27 cellular contexts compared by ENCODE assay signal in the genomic region with DNA sequence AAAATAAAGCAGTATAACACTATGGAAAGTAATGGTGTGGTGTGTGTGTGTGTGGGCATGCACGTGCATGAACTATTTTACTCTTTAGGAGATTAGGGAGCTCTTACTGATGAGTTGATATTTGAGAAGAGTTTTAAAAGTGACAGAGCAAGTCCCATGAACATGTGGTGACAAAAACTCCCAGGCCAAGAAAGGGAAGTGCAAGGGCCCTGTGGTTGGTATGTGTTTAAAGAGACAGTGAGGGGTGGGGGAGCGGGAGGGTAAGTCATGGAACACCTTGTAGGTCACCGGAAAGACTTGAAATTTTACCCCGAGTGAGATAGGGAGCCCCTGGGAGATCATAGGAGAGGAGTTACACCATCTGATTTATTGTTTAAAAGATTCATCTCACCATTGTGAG.
"Had no signal": no experiment of that assay in that cellular context is flagged by ENCODE, and none has a peak within 500 bp of the region (broad histone marks: within the 10 kb centered on the region; RNA-seq: fewer than 3 reads in every experiment).

No MANE protein-coding gene starts in this region.

- H3K27me3 ChIP-seq: left lung, pancreas, sigmoid colon, stomach, testis, thyroid gland, transverse colon, upper lobe of left lung, vagina had no signal

- DNase-seq: hypothalamus; immature natural killer cell; kidney; left colon; left lung; midbrain; naive thymus-derived CD8-positive, alpha-beta T cell; nucleus accumbens; pancreas; posterior cingulate gyrus; retina; right cardiac atrium; sigmoid colon; small intestine; spleen; stimulated activated CD4-positive, alpha-beta T cell treated with anti-CD3 and anti-CD28 coated beads, Interleukin-4, amount 100 ng/mL, for 24 hours; stimulated activated naive CD8-positive, alpha-beta T cell treated with anti-CD3 and anti-CD28 coated beads, Interleukin-15, Interleukin-2, amounts not matched to agents 100 U/mL and 50 U/mL, for 24 hours; stomach; testis; thyroid gland; transverse colon; upper lobe of left lung had no signal

- H3K4me3 ChIP-seq: left lung, lung, pancreas, prostate gland, sigmoid colon, spleen, stomach, testis, thyroid gland, transverse colon, upper lobe of left lung, vagina had no signal

- H3K9me3 ChIP-seq: left lung, pancreas, prostate gland, sigmoid colon, spleen, stomach, testis, thyroid gland, transverse colon, upper lobe of left lung, vagina had no signal

- ATAC-seq: left colon; left lung; naive thymus-derived CD8-positive, alpha-beta T cell; pancreas; right cardiac atrium; stimulated activated effector memory CD8-positive, alpha-beta T cell treated with anti-CD3 and anti-CD28 coated beads, Interleukin-12 subunit alpha, Interleukin-12 subunit beta, amount 100 ng/mL, for 72 hours; stimulated activated naive CD8-positive, alpha-beta T cell treated with anti-CD3 and anti-CD28 coated beads, Interleukin-15, Interleukin-2, amounts not matched to agents 100 U/mL and 50 U/mL, for 24 hours had no signal

- H3K4me1 ChIP-seq: left lung, pancreas, prostate gland, spleen, stomach, testis, thyroid gland, transverse colon, upper lobe of left lung, vagina had no signal

- H3K36me3 ChIP-seq: left lung, pancreas, prostate gland, sigmoid colon, spleen, stomach, thyroid gland, transverse colon, upper lobe of left lung, vagina had no signal

- FAIRE-seq: islet of Langerhans, kidney, pancreas, small intestine had no signal

- H3K27ac ChIP-seq: left lung, pancreas, prostate gland, sigmoid colon, spleen, stomach, testis, thyroid gland, transverse colon, upper lobe of left lung, vagina had no signal
